In genomic region chr17:71118039-71118438, GRCh38 we compare ENCODE assay signal across 8 cellular contexts.
A peak's percentile ranks its signal among the peaks of the same experiment; 100 is the strongest.
DNase-seq lines count a peak whose midpoint lies in the region; ATAC-seq and TF ChIP-seq lines count a peak whose summit lies in the region.

No MANE protein-coding gene starts in this region.

- H3K4me2 ChIP-seq in GM23248 (ENCODE audit: unreplicated experiment) (no peak overlapping the region), neural progenitor cell (peak overlapping the region; percentile 63)

- H3K9ac ChIP-seq in GM23248, result no peak overlapping the region
- H3K9ac ChIP-seq in neural progenitor cell, result no peak overlapping the region

- H3K36me3 ChIP-seq in GM23248 (ENCODE audit: low read depth) (no peaks in the 10 kb centered on the region), neural progenitor cell (no peaks in the 10 kb centered on the region)

- H3K4me1 Mint-ChIP-seq in brain (peaks cover 24% of the 10 kb centered on the region), neural progenitor cell (peaks cover 43% of the 10 kb centered on the region)
- no peaks in the 10 kb centered on the region for H3K4me1 Mint-ChIP-seq in activated T-helper 17 cell treated with anti-CD3 and anti-CD28 coated beads, Interleukin-2, amount 50 U/mL, for 72 hours

- H3K27me3 ChIP-seq in GM23248 (replicated peaks; ENCODE audit: insufficient read depth) (no peaks in the 10 kb centered on the region), neural progenitor cell (peaks cover 8% of the 10 kb centered on the region)

- H3K27ac Mint-ChIP-seq in brain (no peak overlapping the region), neural progenitor cell (no peak overlapping the region)
- H3K27ac Mint-ChIP-seq in activated T-helper 17 cell treated with anti-CD3 and anti-CD28 coated beads, Interleukin-2, amount 50 U/mL, for 72 hours, result no peak overlapping the region

- peak; percentile 13 for DNase-seq in GM23248
- peak; percentile 56 for DNase-seq in NCI-H2081 treated with DMSO at 0.1 percent for 48 hours (lab: John Stamatoyannopoulos, UW)
- DNase-seq in neural progenitor cell (ENCODE audit: low spot score), result peak; percentile 47
- no peak for DNase-seq in middle frontal gyrus (ENCODE audit: extremely low spot score, low spot score)
- DNase-seq in T1000 (lab: John Stamatoyannopoulos, UW), result no peak

- no peaks in the 10 kb centered on the region for H3K79me2 ChIP-seq in GM23248 (ENCODE audit: insufficient read depth)
- no peaks in the 10 kb centered on the region for H3K79me2 ChIP-seq in neural progenitor cell (ENCODE audit: low read depth)

- no peaks in the 10 kb centered on the region for H4K20me1 ChIP-seq in GM23248 (ENCODE audit: insufficient read depth)
- no peaks in the 10 kb centered on the region for H4K20me1 ChIP-seq in neural progenitor cell (ENCODE audit: low read depth)

- TF ChIP-seq CTCF in brain (conservative IDR thresholded peaks at IDR 0.05) (peak; percentile 40 to 52), neural progenitor cell (IDR thresholded peaks at IDR 0.05) (peak; percentile 55)

- H3K27me3 Mint-ChIP-seq in brain (peaks cover 7% of the 10 kb centered on the region), neural progenitor cell (ENCODE audit: insufficient read depth, low read depth) (peaks cover 2% of the 10 kb centered on the region)
- H3K27me3 Mint-ChIP-seq in activated T-helper 17 cell treated with anti-CD3 and anti-CD28 coated beads, Interleukin-2, amount 50 U/mL, for 72 hours, result peaks cover 7% of the 10 kb centered on the region

- H3K36me3 Mint-ChIP-seq in brain (no peaks in the 10 kb centered on the region), neural progenitor cell (no peaks in the 10 kb centered on the region)
- no peaks in the 10 kb centered on the region for H3K36me3 Mint-ChIP-seq in activated T-helper 17 cell treated with anti-CD3 and anti-CD28 coated beads, Interleukin-2, amount 50 U/mL, for 72 hours (ENCODE audit: low read depth)

- H3F3A ChIP-seq in GM23248 (ENCODE audit: insufficient read depth) (no peaks in the 10 kb centered on the region), neural progenitor cell (ENCODE audit: low read depth) (peaks cover 6% of the 10 kb centered on the region)

- in situ Hi-C loops in GM23248 (cut with MboI), result loop anchor here (25.0 kb wide), 1 partner anchor 1419 kb away; no protein-coding TSS in a partner anchor

- H3K9me3 ChIP-seq in GM23248 (ENCODE audit: low read depth) (no peaks in the 10 kb centered on the region), neural progenitor cell (ENCODE audit: low read depth) (no peaks in the 10 kb centered on the region)

- H3K4me3 Mint-ChIP-seq in brain (no peak overlapping the region), neural progenitor cell (no peak overlapping the region)
- H3K4me3 Mint-ChIP-seq in activated T-helper 17 cell treated with anti-CD3 and anti-CD28 coated beads, Interleukin-2, amount 50 U/mL, for 72 hours, result no peak overlapping the region

- no peaks in the 10 kb centered on the region for H3K9me2 ChIP-seq in GM23248 (ENCODE audit: insufficient read depth)

- H2AFZ ChIP-seq in GM23248, result no peak overlapping the region
- no peak overlapping the region for H2AFZ ChIP-seq in neural progenitor cell (replicated peaks)

- H3K4me1 ChIP-seq in GM23248 (ENCODE audit: insufficient read depth) (no peaks in the 10 kb centered on the region), neural progenitor cell (peaks cover 47% of the 10 kb centered on the region)

- no peak overlapping the region for H3K27ac ChIP-seq in GM23248
- H3K27ac ChIP-seq in neural progenitor cell, result no peak overlapping the region

- ATAC-seq in GM21367 (IDR thresholded peaks at IDR 0.05; ENCODE audit: unreplicated experiment), result no peak
- ATAC-seq in activated T-helper 17 cell treated with anti-CD3 and anti-CD28 coated beads, Interleukin-2, amount 50 U/mL, for 72 hours (replicated peaks), result no peak

- H3K9me3 Mint-ChIP-seq in brain, result peaks cover 0 to 2% (median 0%) of the 10 kb centered on the region in 5 experiments
- H3K9me3 Mint-ChIP-seq in neural progenitor cell, result peaks cover 2% of the 10 kb centered on the region
- H3K9me3 Mint-ChIP-seq in activated T-helper 17 cell treated with anti-CD3 and anti-CD28 coated beads, Interleukin-2, amount 50 U/mL, for 72 hours, result peaks cover 14% of the 10 kb centered on the region

- WGBS in GM23248 (ENCODE audit: low coverage in 1 of 2, low lambda C conversion rate in 2 of 2, missing lambda C conversion rate in 2 of 2), 2 experiments, result 85 to 90% methylated on average over 4 of the region's 4 CpGs

- H3K4me3 ChIP-seq in GM23248 (no peak overlapping the region), neural progenitor cell (no peak overlapping the region)

Comparison
In these comparisons a context has a peak if more than half of its experiments do, and no peak if none do; other contexts are left out.
1. DNase-seq: peak in GM23248 (single experiment), NCI-H2081 treated with DMSO at 0.1 percent for 48 hours (single experiment) and neural progenitor cell (single experiment); none in middle frontal gyrus (single experiment) and T1000 (single experiment).